9 cellular contexts compared by ENCODE assay signal in the genomic region with DNA sequence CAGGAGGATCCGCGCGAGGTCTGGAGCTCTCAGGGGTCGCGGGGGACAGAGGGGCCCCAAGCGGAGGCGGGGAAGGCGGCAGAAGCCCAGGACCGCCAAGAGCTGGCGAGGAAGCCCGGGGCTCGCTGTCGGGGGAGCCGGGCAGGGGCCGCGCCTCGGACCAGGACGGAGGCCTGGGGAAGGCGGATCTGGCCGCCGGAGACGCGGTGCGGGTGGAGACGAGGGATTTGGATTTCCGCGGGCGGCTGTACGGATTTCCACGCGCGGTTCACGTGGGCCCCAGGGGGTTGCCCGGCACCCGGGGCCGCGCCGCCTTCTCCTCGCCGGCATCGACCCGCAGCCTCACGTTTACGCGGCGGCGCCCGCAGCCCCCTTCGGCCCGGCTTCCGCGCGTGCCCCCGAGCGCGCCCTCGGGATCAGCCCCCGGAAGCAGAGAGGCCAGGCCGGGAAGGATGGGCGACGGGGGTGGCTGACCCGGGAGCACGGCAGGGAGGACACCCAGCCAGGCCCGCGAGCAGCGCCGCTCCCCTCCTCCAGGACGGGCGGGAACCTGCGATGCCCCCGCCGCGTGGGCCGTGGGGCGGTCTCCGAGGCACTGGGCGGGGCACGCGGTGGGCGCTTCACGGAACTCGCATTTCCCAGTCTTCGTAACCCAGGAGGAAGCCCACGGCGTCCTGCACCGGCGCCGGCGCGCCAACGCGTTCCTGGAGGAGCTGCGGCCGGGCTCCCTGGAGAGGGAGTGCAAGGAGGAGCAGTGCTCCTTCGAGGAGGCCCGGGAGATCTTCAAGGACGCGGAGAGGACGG. TPM values are rescaled to one million over a fixed set of nuclear protein-coding genes. Genes with fewer than 3 reads are reported as not detected.
DNase-seq lines count a peak whose midpoint lies in the region; ATAC-seq, FAIRE-seq and TF ChIP-seq lines count a peak whose summit lies in the region.
"Had no signal": no experiment of that assay in that cellular context is flagged by ENCODE, and none has a peak within 500 bp of the region (broad histone marks: within the 10 kb centered on the region; RNA-seq: fewer than 3 reads in every experiment).

No MANE protein-coding gene starts in this region.

- intact Hi-C loops in IMR-90 (cut with micrococcal nuclease): no loop called here
- intact Hi-C loops in kidney (cut with DNase I): no loop called here

- H2BK5ac ChIP-seq in IMR-90 (ENCODE audit: low read depth, low read length, poor library complexity, severe bottlenecking): no peak overlapping the region

- no TSS peak for BruUV-seq in IMR-90 (replicated peaks; lab: Mats Ljungman, UMichigan)

- no peak overlapping the region for H3K23ac ChIP-seq in IMR-90 (ENCODE audit: low read depth, low read length)

- no peak overlapping the region; the same call in 1 of the 2 replicates for H3K4ac ChIP-seq in IMR-90 (ENCODE audit: low read depth, low read length)

- WGBS in IMR-90 (ENCODE audit: extremely low coverage in 2 of 2, insufficient read length in 1 of 2), 2 experiments: 6% methylated on average over 49 of the region's 99 CpGs; no CpG with 5 or more reads in 1 of the 2 experiments

- H3K27me3 ChIP-seq in IMR-90 (ENCODE audit: control insufficient read depth, insufficient read depth, low read length): peaks cover 32% of the 10 kb centered on the region

- no peak overlapping the region for H3K9ac ChIP-seq in IMR-90 (ENCODE audit: low read depth, low read length)
- no peak overlapping the region for H3K9ac ChIP-seq in kidney (ENCODE audit: low read length in 2 of 2)

- peak overlapping the region; percentile 42 for H3K4me3 ChIP-seq in IMR-90 (ENCODE audit: insufficient read depth, low read depth, low read length)
- peak overlapping the region; percentile 18 to 37 for H3K4me3 ChIP-seq in kidney (ENCODE audit: low read length in 2 of 2)

- H3K79me1 ChIP-seq in IMR-90 (ENCODE audit: low read depth in 1 of 2, low read length in 2 of 2): no peaks in the 10 kb centered on the region

- no peak overlapping the region for H4K5ac ChIP-seq in IMR-90 (ENCODE audit: low read depth, low read length)

- dilution Hi-C loops in IMR-90 (cut with HindIII; ENCODE audit: low sequenced_read_pairs, unreplicated experiment): no loop called here

- DNase-seq in IMR-90 (no peak), kidney (peak; percentile 70), DMS 273 (lab: John Stamatoyannopoulos, UW; ENCODE audit: unreplicated experiment) (no peak), NCI-H524 treated with DMSO at 0.1 percent for 48 hours (lab: John Stamatoyannopoulos, UW) (no peak), SW 1271 (lab: John Stamatoyannopoulos, UW) (no peak), hepatic stellate cell (ENCODE audit: low spot score) (no peak)
- peak; percentile 24 for DNase-seq in activated naive CD8-positive, alpha-beta T cell treated with anti-CD3 and anti-CD28 coated beads, Interleukin-2, amount 50 U/mL, for 24 hours
- DNase-seq in stimulated activated CD4-positive, alpha-beta T cell treated with anti-CD3 and anti-CD28 coated beads, Interleukin-4, amount 100 ng/mL, for 1 hour: peak; percentile 49

- no peak overlapping the region for H2AK5ac ChIP-seq in IMR-90 (ENCODE audit: low read depth, low read length)

- no peak overlapping the region for H3K56ac ChIP-seq in IMR-90 (ENCODE audit: extremely low read depth, insufficient read depth, low read length)

- H3K9me1 ChIP-seq in IMR-90 (ENCODE audit: insufficient read depth, low read length): no peaks in the 10 kb centered on the region

- H3K36me3 ChIP-seq in IMR-90 (ENCODE audit: control insufficient read depth, insufficient read depth, low read length) (no peaks in the 10 kb centered on the region), kidney (ENCODE audit: control insufficient read depth in 1 of 2, insufficient read depth in 2 of 2, low read length in 2 of 2) (no peaks in the 10 kb centered on the region)

- POLR2A ChIA-PET in IMR-90 (lab: Charles Lee; ENCODE audit: unreplicated experiment): no interaction called here

- in situ Hi-C loops in IMR-90 (cut with MboI; ENCODE audit: low sequenced_read_pairs): no loop called here

- H2BK15ac ChIP-seq in IMR-90 (ENCODE audit: low read depth, low read length): no peak overlapping the region

- no peak overlapping the region for H3K27ac ChIP-seq in IMR-90 (ENCODE audit: insufficient read depth, low read length)
- H3K27ac ChIP-seq in kidney (ENCODE audit: low read depth in 2 of 2, low read length in 2 of 2): no peak overlapping the region

- peak; percentile 63 for ATAC-seq in IMR-90 (ENCODE audit: low read depth)
- peak; percentile 15 for ATAC-seq in activated naive CD8-positive, alpha-beta T cell treated with anti-CD3 and anti-CD28 coated beads, Interleukin-2, amount 50 U/mL, for 24 hours

- CTCF ChIA-PET in IMR-90 (lab: Yijun Ruan, JAX): no interaction called here

- no peak for TF ChIP-seq CTCF in IMR-90 (conservative IDR thresholded peaks at IDR 0.05; ENCODE audit: low read depth, low read length)
- TF ChIP-seq CTCF in kidney (IDR thresholded peaks at IDR 0.05; ENCODE audit: borderline replicate concordance, extremely low read depth, insufficient read depth): no peak

- TF ChIP-seq POLR2A in IMR-90 (IDR thresholded peaks at IDR 0.05; ENCODE audit: low read depth, low read length): no peak

- no peaks in the 10 kb centered on the region for H3K9me3 Mint-ChIP-seq in activated naive CD8-positive, alpha-beta T cell treated with anti-CD3 and anti-CD28 coated beads, Interleukin-2, amount 50 U/mL, for 24 hours

- H4K91ac ChIP-seq in IMR-90 (ENCODE audit: insufficient read depth, low read depth, low read length): no peak overlapping the region

- H4K20me1 ChIP-seq in IMR-90 (ENCODE audit: insufficient read depth, low read length): no peaks in the 10 kb centered on the region

- peaks cover 5% of the 10 kb centered on the region for H3K27me3 Mint-ChIP-seq in activated naive CD8-positive, alpha-beta T cell treated with anti-CD3 and anti-CD28 coated beads, Interleukin-2, amount 50 U/mL, for 24 hours

- H3K4me2 ChIP-seq in IMR-90 (ENCODE audit: low read depth, low read length): peak overlapping the region; percentile 57

- no peak overlapping the region for H3K18ac ChIP-seq in IMR-90 (ENCODE audit: low read depth, low read length)

- H3K27ac Mint-ChIP-seq in activated naive CD8-positive, alpha-beta T cell treated with anti-CD3 and anti-CD28 coated beads, Interleukin-2, amount 50 U/mL, for 24 hours: no peak overlapping the region

- TF ChIP-seq RAD21 in IMR-90 (IDR thresholded peaks at IDR 0.05; ENCODE audit: low read length): no peak

- no peak overlapping the region for H2BK20ac ChIP-seq in IMR-90 (ENCODE audit: low read depth, low read length)

- no peak overlapping the region for H3K14ac ChIP-seq in IMR-90 (replicated peaks; ENCODE audit: low read depth, low read length)

- peaks cover 4% of the 10 kb centered on the region; the same call in 1 of the 2 replicates for H3K4me1 ChIP-seq in IMR-90 (ENCODE audit: control insufficient read depth, insufficient read depth, low read length)
- H3K4me1 ChIP-seq in kidney (ENCODE audit: control insufficient read depth in 1 of 2, insufficient read depth in 1 of 2, low read depth in 1 of 2, low read length in 2 of 2): peaks cover 0 to 3% of the 10 kb centered on the region in 2 donors

- peak overlapping the region; percentile 6 for H3K4me3 Mint-ChIP-seq in activated naive CD8-positive, alpha-beta T cell treated with anti-CD3 and anti-CD28 coated beads, Interleukin-2, amount 50 U/mL, for 24 hours

- no peak for FAIRE-seq in kidney (lab: Jason Lieb, UNC)

- no peak overlapping the region for H2AK9ac ChIP-seq in IMR-90 (replicated peaks; ENCODE audit: low read depth, low read length, poor library complexity)

- peak overlapping the region in 1 of 2 experiments; percentile 33; a peak in 1 of 4 replicates for H4K8ac ChIP-seq in IMR-90 (ENCODE audit: low read depth in 2 of 2, low read length in 2 of 2)

- H2AFZ ChIP-seq in IMR-90 (replicated peaks; ENCODE audit: low read length, poor library complexity): peak overlapping the region; percentile 86

- peaks cover 8% of the 10 kb centered on the region; the same call in 1 of the 2 replicates for H3K9me3 ChIP-seq in IMR-90 (ENCODE audit: control insufficient read depth, insufficient read depth, low read length)
- no peaks in the 10 kb centered on the region for H3K9me3 ChIP-seq in kidney (ENCODE audit: control insufficient read depth in 1 of 2, low read length in 2 of 2)

- peaks cover 2% of the 10 kb centered on the region for H3K36me3 Mint-ChIP-seq in activated naive CD8-positive, alpha-beta T cell treated with anti-CD3 and anti-CD28 coated beads, Interleukin-2, amount 50 U/mL, for 24 hours (ENCODE audit: low read depth)

- H2BK120ac ChIP-seq in IMR-90 (ENCODE audit: low read depth, low read length): no peak overlapping the region

- H3K4me1 Mint-ChIP-seq in activated naive CD8-positive, alpha-beta T cell treated with anti-CD3 and anti-CD28 coated beads, Interleukin-2, amount 50 U/mL, for 24 hours: peaks cover 7% of the 10 kb centered on the region

TF ChIP-seq in IMR-90, 13 proteins besides CTCF, POLR2A, EP300 and RAD21 (continues in another document):
- TF ChIP-seq CHD1 (IDR thresholded peaks at IDR 0.05; ENCODE audit: low read depth, low read length) (no peak), NFE2L2 (IDR thresholded peaks at IDR 0.05; ENCODE audit: low read depth, low read length) (no peak), RFX5 (IDR thresholded peaks at IDR 0.05; ENCODE audit: low read depth, low read length) (no peak)
- TF ChIP-seq, protein P1, sequence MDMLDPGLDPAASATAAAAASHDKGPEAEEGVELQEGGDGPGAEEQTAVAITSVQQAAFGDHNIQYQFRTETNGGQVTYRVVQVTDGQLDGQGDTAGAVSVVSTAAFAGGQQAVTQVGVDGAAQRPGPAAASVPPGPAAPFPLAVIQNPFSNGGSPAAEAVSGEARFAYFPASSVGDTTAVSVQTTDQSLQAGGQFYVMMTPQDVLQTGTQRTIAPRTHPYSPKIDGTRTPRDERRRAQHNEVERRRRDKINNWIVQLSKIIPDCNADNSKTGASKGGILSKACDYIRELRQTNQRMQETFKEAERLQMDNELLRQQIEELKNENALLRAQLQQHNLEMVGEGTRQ (IDR thresholded peaks at IDR 0.05; ENCODE audit: low read depth, low read length): no peak

RNA-seq across cellular contexts. Expression of gene F7, which starts 4.7 kb away (rescaled TPM):
- total RNA-seq in IMR-90 (2012; rRNA removed) (under 0.01 TPM in 1 of 2 replicates, not detected in the other), kidney (0.16 TPM)
- polyA plus RNA-seq in IMR-90 (2012; rRNA removed) (0.07 and 0.09 TPM in 2 replicates), kidney (ENCODE audit: insufficient read depth, low read depth, low replicate concordance) (0.52 TPM)
- polyA plus RNA-seq in IMR-90 (2012; cell fraction: cytosol; rRNA removed): 0.03 TPM in 1 of 2 replicates, not detected in the other
- 0.09 TPM in 2 replicates for polyA plus RNA-seq in IMR-90 (2012; cell fraction: nucleus; rRNA removed; ENCODE audit: low replicate concordance)
- total RNA-seq: lung microvascular endothelial cell had no signal

RNA-seq across cellular contexts. Expression of gene F10, which starts 12.3 kb away (rescaled TPM):
- total RNA-seq in IMR-90 (2012; rRNA removed): 7.2 and 9.1 TPM in 2 replicates
- polyA plus RNA-seq in IMR-90 (2012; rRNA removed): 19.5 and 19.7 TPM in 2 replicates
- polyA plus RNA-seq in IMR-90 (2012; cell fraction: cytosol; rRNA removed): 12.2 and 29.3 TPM in 2 replicates
- polyA plus RNA-seq in IMR-90 (2012; cell fraction: nucleus; rRNA removed; ENCODE audit: low replicate concordance): 9.8 and 11.4 TPM in 2 replicates
- 5.1 TPM for total RNA-seq in kidney
- 6.8 TPM for polyA plus RNA-seq in kidney (ENCODE audit: insufficient read depth, low read depth, low replicate concordance)

RNA-seq across cellular contexts. Expression of gene PROZ, which starts 48.2 kb away (rescaled TPM):
- not detected in 2 replicates for total RNA-seq in IMR-90 (2012; rRNA removed)
- polyA plus RNA-seq in IMR-90 (2012; rRNA removed): not detected in 2 replicates
- polyA plus RNA-seq in IMR-90 (2012; cell fraction: cytosol; rRNA removed): not detected in 2 replicates
- not detected in 2 replicates for polyA plus RNA-seq in IMR-90 (2012; cell fraction: nucleus; rRNA removed; ENCODE audit: low replicate concordance)
- not detected for total RNA-seq in kidney
- polyA plus RNA-seq in kidney (ENCODE audit: insufficient read depth, low read depth, low replicate concordance): 20.0 TPM

Comparison
In these comparisons a context has a peak if more than half of its experiments do, and no peak if none do; other contexts are left out.
1. DNase-seq: peak in activated naive CD8-positive, alpha-beta T cell treated with anti-CD3 and anti-CD28 coated beads, Interleukin-2, amount 50 U/mL, for 24 hours (single experiment), kidney (single experiment) and stimulated activated CD4-positive, alpha-beta T cell treated with anti-CD3 and anti-CD28 coated beads, Interleukin-4, amount 100 ng/mL, for 1 hour (single experiment); none in IMR-90 (single experiment), DMS 273 (single experiment), NCI-H524 treated with DMSO at 0.1 percent for 48 hours (single experiment), SW 1271 (0 of 2) and hepatic stellate cell (single experiment).